ENCODE assay signal across 1 cellular context in the genomic region with DNA sequence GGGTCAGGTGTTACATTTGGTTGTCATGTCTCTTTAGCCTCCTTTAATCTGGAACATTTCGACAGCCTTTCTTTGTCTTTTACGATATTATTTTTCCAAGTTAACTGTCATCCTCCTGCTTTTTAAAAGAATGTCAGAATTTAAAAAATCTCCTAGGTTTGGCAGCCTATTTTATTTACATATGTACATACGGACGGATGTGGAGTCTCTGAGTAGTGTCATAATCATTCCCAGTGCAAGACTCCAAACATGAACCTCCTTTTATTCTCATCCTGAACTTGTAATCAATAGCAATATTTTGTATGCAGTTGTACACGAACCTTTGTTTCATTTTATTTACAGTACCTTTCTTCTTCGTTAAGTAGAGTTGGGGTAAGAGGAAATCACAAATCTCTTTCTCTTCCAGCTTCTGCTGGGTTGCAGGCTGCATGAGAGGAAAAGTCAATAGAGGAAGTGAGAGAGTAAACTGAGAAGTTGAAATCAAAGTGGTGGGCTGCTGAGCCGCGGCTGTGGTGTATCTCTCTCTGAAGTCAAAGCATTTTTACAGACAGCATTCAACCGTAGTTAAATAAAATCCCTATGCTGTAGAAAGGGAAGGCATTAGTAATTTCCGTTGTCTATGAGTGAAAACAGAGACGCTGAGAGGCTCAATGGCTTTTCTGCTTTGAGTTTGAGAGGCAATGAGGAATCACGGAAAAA.
A peak's percentile ranks its signal among the peaks of the same experiment; 100 is the strongest.
TF ChIP-seq lines count a peak whose summit lies in the region.

No MANE protein-coding gene starts in this region.

TF ChIP-seq in HepG2, 621 proteins besides CTCF, POLR2A, EP300 and RAD21 (continued from another document and continues in another):
- TF ChIP-seq YEATS4 (CRISPR knock-in tag; IDR thresholded peaks at IDR 0.05; ENCODE audit: borderline replicate concordance) (peak; percentile 56; the same call in 1 of the 2 replicates), ZNF235 (CRISPR knock-in tag; IDR thresholded peaks at IDR 0.05; ENCODE audit: borderline replicate concordance) (no peak), ASH2L (IDR thresholded peaks at IDR 0.05; ENCODE audit: insufficient read length, low read depth, low read length) (peak; percentile 70), ZNF788 (CRISPR knock-in tag; IDR thresholded peaks at IDR 0.05; ENCODE audit: borderline replicate concordance) (no peak), TCF7 (IDR thresholded peaks at IDR 0.05; ENCODE audit: low read depth) (peak; percentile 97), WIZ (CRISPR knock-in tag; IDR thresholded peaks at IDR 0.05) (no peak), MED13 (CRISPR knock-in tag; IDR thresholded peaks at IDR 0.05) (0 out of 2 replicates have a peak, but pooled peaks have one; percentile 42), ZNF441 (CRISPR knock-in tag; IDR thresholded peaks at IDR 0.05; ENCODE audit: borderline replicate concordance) (no peak), ZMYM2 (CRISPR knock-in tag; IDR thresholded peaks at IDR 0.05) (no peak), ZNF331 (CRISPR knock-in tag; IDR thresholded peaks at IDR 0.05) (peak; percentile 37; the same call in 1 of the 2 replicates), ELF1 (CRISPR knock-in tag; IDR thresholded peaks at IDR 0.05) (peak; percentile 45; the same call in 1 of the 2 replicates), KAT8 (CRISPR knock-in tag; IDR thresholded peaks at IDR 0.05) (peak; percentile 53; the same call in 1 of the 2 replicates), ZNF547 (CRISPR knock-in tag; IDR thresholded peaks at IDR 0.05) (no peak), ZSCAN9 (CRISPR knock-in tag; IDR thresholded peaks at IDR 0.05; ENCODE audit: borderline replicate concordance) (peak; percentile 18; the same call in 1 of the 2 replicates), CREM (IDR thresholded peaks at IDR 0.05) (peak; percentile 93), CREM (CRISPR knock-in tag; IDR thresholded peaks at IDR 0.05) (no peak), XBP1 (CRISPR knock-in tag; IDR thresholded peaks at IDR 0.05) (no peak), SIX4 (CRISPR knock-in tag; IDR thresholded peaks at IDR 0.05) (no peak), NCOA2 (CRISPR knock-in tag; IDR thresholded peaks at IDR 0.05) (peak; percentile 93), MAZ (IDR thresholded peaks at IDR 0.05; ENCODE audit: borderline replicate concordance, low read depth, low read length) (no peak), MAZ (CRISPR knock-in tag; IDR thresholded peaks at IDR 0.05; ENCODE audit: low read depth) (no peak), RNF2 (conservative IDR thresholded peaks at IDR 0.05; ENCODE audit: low read depth) (no peak), SALL1 (CRISPR knock-in tag; IDR thresholded peaks at IDR 0.05) (peak; percentile 77; the same call in 1 of the 2 replicates), ARNTL (CRISPR knock-in tag; IDR thresholded peaks at IDR 0.05) (0 out of 2 replicates have a peak, but pooled peaks have one; percentile 24), SP4 (CRISPR knock-in tag; IDR thresholded peaks at IDR 0.05) (no peak), ZNF672 (CRISPR knock-in tag; IDR thresholded peaks at IDR 0.05) (no peak)
- TF ChIP-seq, protein P1, sequence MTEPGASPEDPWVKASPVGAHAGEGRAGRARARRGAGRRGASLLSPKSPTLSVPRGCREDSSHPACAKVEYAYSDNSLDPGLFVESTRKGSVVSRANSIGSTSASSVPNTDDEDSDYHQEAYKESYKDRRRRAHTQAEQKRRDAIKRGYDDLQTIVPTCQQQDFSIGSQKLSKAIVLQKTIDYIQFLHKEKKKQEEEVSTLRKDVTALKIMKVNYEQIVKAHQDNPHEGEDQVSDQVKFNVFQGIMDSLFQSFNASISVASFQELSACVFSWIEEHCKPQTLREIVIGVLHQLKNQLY (CRISPR knock-in tag; IDR thresholded peaks at IDR 0.05) = peak; percentile 42; the same call in 1 of the 2 replicates
- TF ChIP-seq, protein P2, sequence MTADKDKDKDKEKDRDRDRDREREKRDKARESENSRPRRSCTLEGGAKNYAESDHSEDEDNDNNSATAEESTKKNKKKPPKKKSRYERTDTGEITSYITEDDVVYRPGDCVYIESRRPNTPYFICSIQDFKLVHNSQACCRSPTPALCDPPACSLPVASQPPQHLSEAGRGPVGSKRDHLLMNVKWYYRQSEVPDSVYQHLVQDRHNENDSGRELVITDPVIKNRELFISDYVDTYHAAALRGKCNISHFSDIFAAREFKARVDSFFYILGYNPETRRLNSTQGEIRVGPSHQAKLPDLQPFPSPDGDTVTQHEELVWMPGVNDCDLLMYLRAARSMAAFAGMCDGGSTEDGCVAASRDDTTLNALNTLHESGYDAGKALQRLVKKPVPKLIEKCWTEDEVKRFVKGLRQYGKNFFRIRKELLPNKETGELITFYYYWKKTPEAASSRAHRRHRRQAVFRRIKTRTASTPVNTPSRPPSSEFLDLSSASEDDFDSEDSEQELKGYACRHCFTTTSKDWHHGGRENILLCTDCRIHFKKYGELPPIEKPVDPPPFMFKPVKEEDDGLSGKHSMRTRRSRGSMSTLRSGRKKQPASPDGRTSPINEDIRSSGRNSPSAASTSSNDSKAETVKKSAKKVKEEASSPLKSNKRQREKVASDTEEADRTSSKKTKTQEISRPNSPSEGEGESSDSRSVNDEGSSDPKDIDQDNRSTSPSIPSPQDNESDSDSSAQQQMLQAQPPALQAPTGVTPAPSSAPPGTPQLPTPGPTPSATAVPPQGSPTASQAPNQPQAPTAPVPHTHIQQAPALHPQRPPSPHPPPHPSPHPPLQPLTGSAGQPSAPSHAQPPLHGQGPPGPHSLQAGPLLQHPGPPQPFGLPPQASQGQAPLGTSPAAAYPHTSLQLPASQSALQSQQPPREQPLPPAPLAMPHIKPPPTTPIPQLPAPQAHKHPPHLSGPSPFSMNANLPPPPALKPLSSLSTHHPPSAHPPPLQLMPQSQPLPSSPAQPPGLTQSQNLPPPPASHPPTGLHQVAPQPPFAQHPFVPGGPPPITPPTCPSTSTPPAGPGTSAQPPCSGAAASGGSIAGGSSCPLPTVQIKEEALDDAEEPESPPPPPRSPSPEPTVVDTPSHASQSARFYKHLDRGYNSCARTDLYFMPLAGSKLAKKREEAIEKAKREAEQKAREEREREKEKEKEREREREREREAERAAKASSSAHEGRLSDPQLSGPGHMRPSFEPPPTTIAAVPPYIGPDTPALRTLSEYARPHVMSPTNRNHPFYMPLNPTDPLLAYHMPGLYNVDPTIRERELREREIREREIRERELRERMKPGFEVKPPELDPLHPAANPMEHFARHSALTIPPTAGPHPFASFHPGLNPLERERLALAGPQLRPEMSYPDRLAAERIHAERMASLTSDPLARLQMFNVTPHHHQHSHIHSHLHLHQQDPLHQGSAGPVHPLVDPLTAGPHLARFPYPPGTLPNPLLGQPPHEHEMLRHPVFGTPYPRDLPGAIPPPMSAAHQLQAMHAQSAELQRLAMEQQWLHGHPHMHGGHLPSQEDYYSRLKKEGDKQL (CRISPR knock-in tag; IDR thresholded peaks at IDR 0.05; ENCODE audit: low read depth) = 0 out of 2 replicates have a peak, but pooled peaks have one; percentile 51
- TF ChIP-seq, protein P3, sequence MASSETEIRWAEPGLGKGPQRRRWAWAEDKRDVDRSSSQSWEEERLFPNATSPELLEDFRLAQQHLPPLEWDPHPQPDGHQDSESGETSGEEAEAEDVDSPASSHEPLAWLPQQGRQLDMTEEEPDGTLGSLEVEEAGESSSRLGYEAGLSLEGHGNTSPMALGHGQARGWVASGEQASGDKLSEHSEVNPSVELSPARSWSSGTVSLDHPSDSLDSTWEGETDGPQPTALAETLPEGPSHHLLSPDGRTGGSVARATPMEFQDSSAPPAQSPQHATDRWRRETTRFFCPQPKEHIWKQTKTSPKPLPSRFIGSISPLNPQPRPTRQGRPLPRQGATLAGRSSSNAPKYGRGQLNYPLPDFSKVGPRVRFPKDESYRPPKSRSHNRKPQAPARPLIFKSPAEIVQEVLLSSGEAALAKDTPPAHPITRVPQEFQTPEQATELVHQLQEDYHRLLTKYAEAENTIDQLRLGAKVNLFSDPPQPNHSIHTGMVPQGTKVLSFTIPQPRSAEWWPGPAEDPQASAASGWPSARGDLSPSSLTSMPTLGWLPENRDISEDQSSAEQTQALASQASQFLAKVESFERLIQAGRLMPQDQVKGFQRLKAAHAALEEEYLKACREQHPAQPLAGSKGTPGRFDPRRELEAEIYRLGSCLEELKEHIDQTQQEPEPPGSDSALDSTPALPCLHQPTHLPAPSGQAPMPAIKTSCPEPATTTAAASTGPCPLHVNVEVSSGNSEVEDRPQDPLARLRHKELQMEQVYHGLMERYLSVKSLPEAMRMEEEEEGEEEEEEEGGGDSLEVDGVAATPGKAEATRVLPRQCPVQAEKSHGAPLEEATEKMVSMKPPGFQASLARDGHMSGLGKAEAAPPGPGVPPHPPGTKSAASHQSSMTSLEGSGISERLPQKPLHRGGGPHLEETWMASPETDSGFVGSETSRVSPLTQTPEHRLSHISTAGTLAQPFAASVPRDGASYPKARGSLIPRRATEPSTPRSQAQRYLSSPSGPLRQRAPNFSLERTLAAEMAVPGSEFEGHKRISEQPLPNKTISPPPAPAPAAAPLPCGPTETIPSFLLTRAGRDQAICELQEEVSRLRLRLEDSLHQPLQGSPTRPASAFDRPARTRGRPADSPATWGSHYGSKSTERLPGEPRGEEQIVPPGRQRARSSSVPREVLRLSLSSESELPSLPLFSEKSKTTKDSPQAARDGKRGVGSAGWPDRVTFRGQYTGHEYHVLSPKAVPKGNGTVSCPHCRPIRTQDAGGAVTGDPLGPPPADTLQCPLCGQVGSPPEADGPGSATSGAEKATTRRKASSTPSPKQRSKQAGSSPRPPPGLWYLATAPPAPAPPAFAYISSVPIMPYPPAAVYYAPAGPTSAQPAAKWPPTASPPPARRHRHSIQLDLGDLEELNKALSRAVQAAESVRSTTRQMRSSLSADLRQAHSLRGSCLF (CRISPR knock-in tag; IDR thresholded peaks at IDR 0.05; ENCODE audit: borderline replicate concordance) = no peak
- TF ChIP-seq, protein P4, sequence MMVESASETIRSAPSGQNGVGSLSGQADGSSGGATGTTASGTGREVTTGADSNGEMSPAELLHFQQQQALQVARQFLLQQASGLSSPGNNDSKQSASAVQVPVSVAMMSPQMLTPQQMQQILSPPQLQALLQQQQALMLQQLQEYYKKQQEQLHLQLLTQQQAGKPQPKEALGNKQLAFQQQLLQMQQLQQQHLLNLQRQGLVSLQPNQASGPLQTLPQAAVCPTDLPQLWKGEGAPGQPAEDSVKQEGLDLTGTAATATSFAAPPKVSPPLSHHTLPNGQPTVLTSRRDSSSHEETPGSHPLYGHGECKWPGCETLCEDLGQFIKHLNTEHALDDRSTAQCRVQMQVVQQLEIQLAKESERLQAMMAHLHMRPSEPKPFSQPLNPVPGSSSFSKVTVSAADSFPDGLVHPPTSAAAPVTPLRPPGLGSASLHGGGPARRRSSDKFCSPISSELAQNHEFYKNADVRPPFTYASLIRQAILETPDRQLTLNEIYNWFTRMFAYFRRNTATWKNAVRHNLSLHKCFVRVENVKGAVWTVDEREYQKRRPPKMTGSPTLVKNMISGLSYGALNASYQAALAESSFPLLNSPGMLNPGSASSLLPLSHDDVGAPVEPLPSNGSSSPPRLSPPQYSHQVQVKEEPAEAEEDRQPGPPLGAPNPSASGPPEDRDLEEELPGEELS (CRISPR knock-in tag; IDR thresholded peaks at IDR 0.05) = peak; percentile 92
- TF ChIP-seq, protein P5, sequence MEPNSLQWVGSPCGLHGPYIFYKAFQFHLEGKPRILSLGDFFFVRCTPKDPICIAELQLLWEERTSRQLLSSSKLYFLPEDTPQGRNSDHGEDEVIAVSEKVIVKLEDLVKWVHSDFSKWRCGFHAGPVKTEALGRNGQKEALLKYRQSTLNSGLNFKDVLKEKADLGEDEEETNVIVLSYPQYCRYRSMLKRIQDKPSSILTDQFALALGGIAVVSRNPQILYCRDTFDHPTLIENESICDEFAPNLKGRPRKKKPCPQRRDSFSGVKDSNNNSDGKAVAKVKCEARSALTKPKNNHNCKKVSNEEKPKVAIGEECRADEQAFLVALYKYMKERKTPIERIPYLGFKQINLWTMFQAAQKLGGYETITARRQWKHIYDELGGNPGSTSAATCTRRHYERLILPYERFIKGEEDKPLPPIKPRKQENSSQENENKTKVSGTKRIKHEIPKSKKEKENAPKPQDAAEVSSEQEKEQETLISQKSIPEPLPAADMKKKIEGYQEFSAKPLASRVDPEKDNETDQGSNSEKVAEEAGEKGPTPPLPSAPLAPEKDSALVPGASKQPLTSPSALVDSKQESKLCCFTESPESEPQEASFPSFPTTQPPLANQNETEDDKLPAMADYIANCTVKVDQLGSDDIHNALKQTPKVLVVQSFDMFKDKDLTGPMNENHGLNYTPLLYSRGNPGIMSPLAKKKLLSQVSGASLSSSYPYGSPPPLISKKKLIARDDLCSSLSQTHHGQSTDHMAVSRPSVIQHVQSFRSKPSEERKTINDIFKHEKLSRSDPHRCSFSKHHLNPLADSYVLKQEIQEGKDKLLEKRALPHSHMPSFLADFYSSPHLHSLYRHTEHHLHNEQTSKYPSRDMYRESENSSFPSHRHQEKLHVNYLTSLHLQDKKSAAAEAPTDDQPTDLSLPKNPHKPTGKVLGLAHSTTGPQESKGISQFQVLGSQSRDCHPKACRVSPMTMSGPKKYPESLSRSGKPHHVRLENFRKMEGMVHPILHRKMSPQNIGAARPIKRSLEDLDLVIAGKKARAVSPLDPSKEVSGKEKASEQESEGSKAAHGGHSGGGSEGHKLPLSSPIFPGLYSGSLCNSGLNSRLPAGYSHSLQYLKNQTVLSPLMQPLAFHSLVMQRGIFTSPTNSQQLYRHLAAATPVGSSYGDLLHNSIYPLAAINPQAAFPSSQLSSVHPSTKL (CRISPR knock-in tag; IDR thresholded peaks at IDR 0.05) = peak; percentile 85
- TF ChIP-seq, protein P6, sequence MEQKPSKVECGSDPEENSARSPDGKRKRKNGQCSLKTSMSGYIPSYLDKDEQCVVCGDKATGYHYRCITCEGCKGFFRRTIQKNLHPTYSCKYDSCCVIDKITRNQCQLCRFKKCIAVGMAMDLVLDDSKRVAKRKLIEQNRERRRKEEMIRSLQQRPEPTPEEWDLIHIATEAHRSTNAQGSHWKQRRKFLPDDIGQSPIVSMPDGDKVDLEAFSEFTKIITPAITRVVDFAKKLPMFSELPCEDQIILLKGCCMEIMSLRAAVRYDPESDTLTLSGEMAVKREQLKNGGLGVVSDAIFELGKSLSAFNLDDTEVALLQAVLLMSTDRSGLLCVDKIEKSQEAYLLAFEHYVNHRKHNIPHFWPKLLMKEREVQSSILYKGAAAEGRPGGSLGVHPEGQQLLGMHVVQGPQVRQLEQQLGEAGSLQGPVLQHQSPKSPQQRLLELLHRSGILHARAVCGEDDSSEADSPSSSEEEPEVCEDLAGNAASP (CRISPR knock-in tag; IDR thresholded peaks at IDR 0.05; ENCODE audit: borderline replicate concordance) = 0 out of 2 replicates have a peak, but pooled peaks have one; percentile 34
- TF ChIP-seq, protein P7, sequence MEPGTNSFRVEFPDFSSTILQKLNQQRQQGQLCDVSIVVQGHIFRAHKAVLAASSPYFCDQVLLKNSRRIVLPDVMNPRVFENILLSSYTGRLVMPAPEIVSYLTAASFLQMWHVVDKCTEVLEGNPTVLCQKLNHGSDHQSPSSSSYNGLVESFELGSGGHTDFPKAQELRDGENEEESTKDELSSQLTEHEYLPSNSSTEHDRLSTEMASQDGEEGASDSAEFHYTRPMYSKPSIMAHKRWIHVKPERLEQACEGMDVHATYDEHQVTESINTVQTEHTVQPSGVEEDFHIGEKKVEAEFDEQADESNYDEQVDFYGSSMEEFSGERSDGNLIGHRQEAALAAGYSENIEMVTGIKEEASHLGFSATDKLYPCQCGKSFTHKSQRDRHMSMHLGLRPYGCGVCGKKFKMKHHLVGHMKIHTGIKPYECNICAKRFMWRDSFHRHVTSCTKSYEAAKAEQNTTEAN (CRISPR knock-in tag; conservative IDR thresholded peaks at IDR 0.05) = 0 out of 2 replicates have a peak, but pooled peaks have one; percentile 35
